Comparison of ENCODE assay signal across 18 cellular contexts in the genomic region with DNA sequence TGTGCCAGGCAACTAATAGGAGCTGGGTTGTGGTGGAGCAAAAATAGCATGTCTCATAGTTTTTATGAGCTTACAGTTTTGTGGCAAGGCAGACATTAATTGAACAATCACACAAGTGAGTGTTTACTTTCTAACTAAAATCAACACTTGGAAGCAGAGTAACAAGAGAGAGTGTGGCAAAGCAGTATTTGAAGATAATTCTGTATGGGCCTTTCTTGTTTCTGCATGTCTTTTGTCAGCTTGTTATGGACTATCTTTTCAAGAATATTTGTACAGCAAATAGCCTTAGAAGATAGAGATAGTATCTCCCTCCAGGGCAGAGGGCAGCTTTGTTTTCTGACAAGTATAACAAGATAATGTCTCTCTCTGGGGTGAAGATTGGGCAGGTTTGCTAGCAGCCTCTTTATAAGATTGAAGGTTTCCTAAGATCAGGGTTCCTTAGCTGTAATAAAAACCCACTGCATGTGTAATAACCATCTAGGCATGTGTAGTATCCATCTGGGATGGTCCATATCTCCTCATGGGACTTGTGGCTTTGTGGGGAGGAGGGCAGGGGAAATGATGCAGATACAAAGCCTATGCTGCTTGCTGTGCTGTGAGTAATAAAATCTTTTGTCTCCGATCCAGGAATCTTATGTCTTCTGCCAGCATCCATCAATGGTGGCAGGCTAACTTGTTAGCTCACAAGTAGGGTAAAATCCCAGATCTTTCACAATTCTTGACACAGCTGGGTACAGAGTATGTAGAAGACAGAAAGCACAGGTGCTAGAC.
DNase-seq lines count a peak whose midpoint lies in the region; TF ChIP-seq lines count a peak whose summit lies in the region.
"Had no signal": no experiment of that assay in that cellular context is flagged by ENCODE, and none has a peak within 500 bp of the region (broad histone marks: within the 10 kb centered on the region; RNA-seq: fewer than 3 reads in every experiment).

No MANE protein-coding gene starts in this region.

- no peak for TF ChIP-seq POLR2A in uterus (IDR thresholded peaks at IDR 0.05)

- intact Hi-C loops in uterus (cut with DNase I; ENCODE audit: low total_unique reads) = no loop called here

- H3K9me3 ChIP-seq in osteoblast (ENCODE audit: low read depth, low read length) (no peaks in the 10 kb centered on the region), HAP-1 (no peaks in the 10 kb centered on the region), uterus (no peaks in the 10 kb centered on the region)
- H3K9me3 ChIP-seq: A549, pancreas, Peyer's patch, thyroid gland had no signal

- H3K4me3 ChIP-seq in astrocyte of the cerebellum (ENCODE audit: low read depth, low read length) (no peak overlapping the region), osteoblast (ENCODE audit: insufficient read depth, low read length) (no peak overlapping the region), HAP-1 (no peak overlapping the region), uterus (no peak overlapping the region)
- H3K4me3 ChIP-seq: A549, esophagus muscularis mucosa, pancreas, Peyer's patch, thyroid gland had no signal

- peaks cover 10% of the 10 kb centered on the region for H3K27me3 ChIP-seq in osteoblast (ENCODE audit: insufficient read depth, low read length)
- no peaks in the 10 kb centered on the region for H3K27me3 ChIP-seq in HAP-1 (ENCODE audit: low read depth)
- no peaks in the 10 kb centered on the region for H3K27me3 ChIP-seq in uterus
- H3K27me3 ChIP-seq: esophagus muscularis mucosa, pancreas, Peyer's patch, thyroid gland had no signal

- H3K36me3 ChIP-seq in osteoblast (ENCODE audit: insufficient read depth, low read length) (no peaks in the 10 kb centered on the region), HAP-1 (replicated peaks) (no peaks in the 10 kb centered on the region), uterus (no peaks in the 10 kb centered on the region)
- H3K36me3 ChIP-seq: esophagus muscularis mucosa, pancreas, Peyer's patch, thyroid gland had no signal

- H3K4me1 ChIP-seq in osteoblast (ENCODE audit: insufficient read depth, low read length) = peaks cover 8% of the 10 kb centered on the region
- H3K4me1 ChIP-seq in HAP-1 = no peaks in the 10 kb centered on the region
- H3K4me1 ChIP-seq in uterus = no peaks in the 10 kb centered on the region
- H3K4me1 ChIP-seq: A549, esophagus muscularis mucosa, pancreas, Peyer's patch, thyroid gland had no signal

- peak; percentile 14 to 48 for DNase-seq in NCI-H2081 (lab: John Stamatoyannopoulos, UW)
- no peak for DNase-seq in NCI-H2081 treated with DMSO at 0.1 percent for 48 hours (lab: John Stamatoyannopoulos, UW)
- DNase-seq in NCI-H1105 treated with DMSO at 0.1 percent for 48 hours (lab: John Stamatoyannopoulos, UW) = peak; percentile 92
- DNase-seq in astrocyte of the cerebellum (ENCODE audit: low read depth) = peak; percentile 32
- DNase-seq in osteoblast (ENCODE audit: insufficient read length, low spot score, missing footprints) = peak; percentile 55
- no peak for DNase-seq in activated effector memory CD4-positive, alpha-beta T cell treated with anti-CD3 and anti-CD28 coated beads, Interleukin-2, amount 50 U/mL, for 16 hours
- DNase-seq in HAP-1 (ENCODE audit: low spot score in 2 of 2) = no peak
- DNase-seq in uterus = no peak
- DNase-seq: activated CD8-positive, alpha-beta T cell treated with anti-CD3 and anti-CD28 coated beads, Interleukin-2, amount 10 ng/mL, durations not matched to agents 7 days and 5 days; activated naive CD4-positive, alpha-beta T cell; DND-41; H7; pancreas; Peyer's patch; T-helper 17 cell; thyroid gland had no signal

- H3K27ac ChIP-seq in osteoblast (ENCODE audit: low read depth, low read length) (no peak overlapping the region), uterus (no peak overlapping the region)
- H3K27ac ChIP-seq: A549, esophagus muscularis mucosa, pancreas, Peyer's patch, thyroid gland had no signal

- peak overlapping the region; percentile 15 for H3K4me2 ChIP-seq in osteoblast (ENCODE audit: insufficient read depth, low read length)
- H3K4me2 ChIP-seq: A549 had no signal

- no peaks in the 10 kb centered on the region for H4K20me1 ChIP-seq in osteoblast (ENCODE audit: insufficient read depth, low read length)

- no peak overlapping the region for H2AFZ ChIP-seq in osteoblast (ENCODE audit: low read length)

- in situ Hi-C loops in astrocyte of the cerebellum (cut with HindIII; ENCODE audit: low sequenced_read_pairs) = no loop called here
- in situ Hi-C loops in HAP-1 (cut with MboI; ENCODE audit: low sequenced_read_pairs) = no loop called here

- TF ChIP-seq CTCF in astrocyte of the cerebellum (IDR thresholded peaks at IDR 0.05; ENCODE audit: low read depth, low read length, missing control alignments) (no peak), osteoblast (IDR thresholded peaks at IDR 0.05; ENCODE audit: extremely low read depth, low read depth, low read length) (no peak), uterus (IDR thresholded peaks at IDR 0.05) (no peak)

- H3K79me2 ChIP-seq in osteoblast (ENCODE audit: insufficient read depth, low read length) = no peaks in the 10 kb centered on the region

Comparison
In these comparisons a context has a peak if more than half of its experiments do, and no peak if none do; other contexts are left out.
1. DNase-seq: peak in NCI-H2081 (2 of 2), NCI-H1105 treated with DMSO at 0.1 percent for 48 hours (single experiment), astrocyte of the cerebellum (single experiment) and osteoblast (single experiment); none in NCI-H2081 treated with DMSO at 0.1 percent for 48 hours (single experiment), activated effector memory CD4-positive, alpha-beta T cell treated with anti-CD3 and anti-CD28 coated beads, Interleukin-2, amount 50 U/mL, for 16 hours (single experiment), HAP-1 (0 of 2) and uterus (0 of 2).